In genomic region chr1:77594366-77595112, GRCh38 we compare ENCODE assay signal across 13 cellular contexts.
DNase-seq lines count a peak whose midpoint lies in the region; ATAC-seq and TF ChIP-seq lines count a peak whose summit lies in the region.
"Had no signal": no experiment of that assay in that cellular context is flagged by ENCODE, and none has a peak within 500 bp of the region (broad histone marks: within the 10 kb centered on the region; RNA-seq: fewer than 3 reads in every experiment).

No MANE protein-coding gene starts in this region.

- no peak overlapping the region for H3K4me3 Mint-ChIP-seq in activated T-helper 17 cell treated with anti-CD3 and anti-CD28 coated beads, Interleukin-2, amount 50 U/mL, for 72 hours
- H3K4me3 Mint-ChIP-seq in activated CD8-positive, alpha-beta memory T cell treated with anti-CD3 and anti-CD28 coated beads, Interleukin-2, amount 10 ng/mL, durations not matched to agents 7 days and 5 days, result no peak overlapping the region
- H3K4me3 Mint-ChIP-seq: nephron had no signal

- TF ChIP-seq CTCF in colonic mucosa (IDR thresholded peaks at IDR 0.05), result no peak
- TF ChIP-seq CTCF in adrenal gland (IDR thresholded peaks at IDR 0.05), result no peak

- no peaks in the 10 kb centered on the region for H3K27me3 ChIP-seq in colonic mucosa
- H3K27me3 ChIP-seq in adrenal gland, result no peaks in the 10 kb centered on the region
- H3K27me3 ChIP-seq: upper lobe of left lung had no signal

- no peak for TF ChIP-seq POLR2A in adrenal gland (IDR thresholded peaks at IDR 0.05)

- H3K27ac ChIP-seq in colonic mucosa (no peak overlapping the region), adrenal gland (no peak overlapping the region)
- H3K27ac ChIP-seq: HL-60, upper lobe of left lung had no signal

- no peak for DNase-seq in activated CD8-positive, alpha-beta memory T cell treated with anti-CD3 and anti-CD28 coated beads, Interleukin-2, amount 10 ng/mL, durations not matched to agents 7 days and 5 days
- DNase-seq in colonic mucosa, result no peak
- DNase-seq in DMS 273 treated with DMSO at 0.1 percent for 48 hours (lab: John Stamatoyannopoulos, UW), result no peak
- DNase-seq in adrenal gland, result no peak
- DNase-seq: NCI-H2029 treated with DMSO at 0.1 percent for 48 hours, SK-N-SH, upper lobe of left lung had no signal

- H3K9me3 ChIP-seq in colonic mucosa (no peaks in the 10 kb centered on the region), adrenal gland (replicated peaks in 1 of 3) (no peaks in the 10 kb centered on the region)
- H3K9me3 ChIP-seq: SK-N-SH, upper lobe of left lung had no signal

- H3K27me3 Mint-ChIP-seq in activated T-helper 17 cell treated with anti-CD3 and anti-CD28 coated beads, Interleukin-2, amount 50 U/mL, for 72 hours, result no peaks in the 10 kb centered on the region
- H3K27me3 Mint-ChIP-seq in activated CD8-positive, alpha-beta memory T cell treated with anti-CD3 and anti-CD28 coated beads, Interleukin-2, amount 10 ng/mL, durations not matched to agents 7 days and 5 days, result no peaks in the 10 kb centered on the region

- no peaks in the 10 kb centered on the region for H3K9me3 Mint-ChIP-seq in activated T-helper 17 cell treated with anti-CD3 and anti-CD28 coated beads, Interleukin-2, amount 50 U/mL, for 72 hours
- H3K9me3 Mint-ChIP-seq in activated CD8-positive, alpha-beta memory T cell treated with anti-CD3 and anti-CD28 coated beads, Interleukin-2, amount 10 ng/mL, durations not matched to agents 7 days and 5 days (ENCODE audit: low read depth), result no peaks in the 10 kb centered on the region
- H3K9me3 Mint-ChIP-seq: nephron had no signal

- intact Hi-C loops in colonic mucosa (cut with DNase I), result no loop called here
- intact Hi-C loops in adrenal gland (cut with DNase I), result loop anchor here in 1 of 2 donors (10.0 kb wide), 1 partner anchor 90 kb away; the partner anchor contains the start of gene ZZZ3

- H3K9ac ChIP-seq in colonic mucosa (ENCODE audit: low read depth in 2 of 2, low read length in 2 of 2), result no peak overlapping the region
- H3K9ac ChIP-seq: SK-N-SH had no signal

- no peak overlapping the region for H3K4me3 ChIP-seq in colonic mucosa
- no peak overlapping the region for H3K4me3 ChIP-seq in adrenal gland
- H3K4me3 ChIP-seq: upper lobe of left lung had no signal

- H3K4me1 Mint-ChIP-seq in activated T-helper 17 cell treated with anti-CD3 and anti-CD28 coated beads, Interleukin-2, amount 50 U/mL, for 72 hours, result peaks cover 7% of the 10 kb centered on the region
- peaks cover 2% of the 10 kb centered on the region for H3K4me1 Mint-ChIP-seq in activated CD8-positive, alpha-beta memory T cell treated with anti-CD3 and anti-CD28 coated beads, Interleukin-2, amount 10 ng/mL, durations not matched to agents 7 days and 5 days
- H3K4me1 Mint-ChIP-seq: nephron had no signal

- H3K36me3 ChIP-seq in colonic mucosa, result no peaks in the 10 kb centered on the region
- no peaks in the 10 kb centered on the region for H3K36me3 ChIP-seq in adrenal gland (replicated peaks in 1 of 2)

- H3K27ac Mint-ChIP-seq in activated T-helper 17 cell treated with anti-CD3 and anti-CD28 coated beads, Interleukin-2, amount 50 U/mL, for 72 hours, result peak overlapping the region; percentile 34
- no peak overlapping the region for H3K27ac Mint-ChIP-seq in activated CD8-positive, alpha-beta memory T cell treated with anti-CD3 and anti-CD28 coated beads, Interleukin-2, amount 10 ng/mL, durations not matched to agents 7 days and 5 days
- H3K27ac Mint-ChIP-seq: nephron had no signal

- H3K36me3 Mint-ChIP-seq in activated T-helper 17 cell treated with anti-CD3 and anti-CD28 coated beads, Interleukin-2, amount 50 U/mL, for 72 hours (ENCODE audit: low read depth), result peaks cover 35% of the 10 kb centered on the region
- peaks cover 21% of the 10 kb centered on the region for H3K36me3 Mint-ChIP-seq in activated CD8-positive, alpha-beta memory T cell treated with anti-CD3 and anti-CD28 coated beads, Interleukin-2, amount 10 ng/mL, durations not matched to agents 7 days and 5 days

- no peaks in the 10 kb centered on the region for H3K4me1 ChIP-seq in colonic mucosa
- H3K4me1 ChIP-seq in adrenal gland (replicated peaks in 1 of 2), result peaks cover 11 to 19% of the 10 kb centered on the region in 2 donors

- 35 to 69% (median 52%) methylated on average over 1 of the region's 1 CpG for WGBS in adrenal gland, 4 donors

- CTCF ChIA-PET in activated CD8-positive, alpha-beta memory T cell treated with anti-CD3 and anti-CD28 coated beads, Interleukin-2, amount 10 ng/mL, durations not matched to agents 7 days and 5 days (lab: Charles Lee), result no interaction called here

- ATAC-seq in GM18517 (IDR thresholded peaks at IDR 0.05; ENCODE audit: unreplicated experiment) (peak; percentile 96), GM21367 (IDR thresholded peaks at IDR 0.05; ENCODE audit: unreplicated experiment) (peak; percentile 95), HG03039 (IDR thresholded peaks at IDR 0.05; ENCODE audit: unreplicated experiment) (peak; percentile 82)
- ATAC-seq in activated T-helper 17 cell treated with anti-CD3 and anti-CD28 coated beads, Interleukin-2, amount 50 U/mL, for 72 hours (replicated peaks), result peak; percentile 38
- ATAC-seq in activated CD8-positive, alpha-beta memory T cell treated with anti-CD3 and anti-CD28 coated beads, Interleukin-2, amount 10 ng/mL, durations not matched to agents 7 days and 5 days, result no peak
